ENCODE assay signal across 8 cellular contexts in genomic region chr19:10380311-10381102, GRCh38. TPM values are rescaled to one million over a fixed set of nuclear protein-coding genes. Genes with fewer than 3 reads are reported as not detected.
DNase-seq lines count a peak whose midpoint lies in the region; ATAC-seq, FAIRE-seq and TF ChIP-seq lines count a peak whose summit lies in the region.

TYK2 (minus strand) TSS chr19:10380572; CDS start chr19:10378406, 2,166 bp downstream.

- TF ChIP-seq CTCF in astrocyte (IDR thresholded peaks at IDR 0.05; ENCODE audit: insufficient read depth, low read depth, low read length) (no peak), vagina (IDR thresholded peaks at IDR 0.05) (no peak)

- TF ChIP-seq POLR2A in GM18505 (IDR thresholded peaks at IDR 0.05; ENCODE audit: borderline replicate concordance, extremely low read depth, insufficient read depth, insufficient read length) (peak; percentile 85), vagina (IDR thresholded peaks at IDR 0.05) (no peak)

- under 1% methylated on average over 58 of the region's 58 CpGs for WGBS in right cardiac atrium

- H3K9me3 Mint-ChIP-seq in astrocyte (ENCODE audit: unreplicated experiment) = no peaks in the 10 kb centered on the region

- H3K27ac Mint-ChIP-seq in astrocyte (ENCODE audit: unreplicated experiment) = peak within 1 kb of the TSS; percentile 78

- no peaks in the 10 kb centered on the region for H3K27me3 Mint-ChIP-seq in astrocyte (ENCODE audit: low read depth, unreplicated experiment)

- ATAC-seq in GM18505 (IDR thresholded peaks at IDR 0.05; ENCODE audit: unreplicated experiment) (peak; percentile 89), HG02973 (IDR thresholded peaks at IDR 0.05; ENCODE audit: unreplicated experiment) (peak; percentile 81), right cardiac atrium (peak; percentile 99)

- peak within 1 kb of the TSS; percentile 95 for H3K4me2 ChIP-seq in astrocyte (ENCODE audit: low read length)

- peaks cover 4% of the 10 kb centered on the region for H3K4me1 Mint-ChIP-seq in astrocyte (ENCODE audit: low read depth, unreplicated experiment)

- H3K79me2 ChIP-seq in astrocyte (ENCODE audit: insufficient read depth, low read length) = peaks cover 10% of the 10 kb centered on the region

- intact Hi-C loops in right cardiac atrium (cut with DNase I) (no loop called here), vagina (cut with DNase I) (no loop called here)

- H2AFZ ChIP-seq in astrocyte (ENCODE audit: low read depth, low read length) = peak within 1 kb of the TSS; percentile 95

- H3K9me3 ChIP-seq in astrocyte (ENCODE audit: insufficient read depth, low read depth, low read length) = no peaks in the 10 kb centered on the region
- no peaks in the 10 kb centered on the region for H3K9me3 ChIP-seq in right cardiac atrium (ENCODE audit: control insufficient read depth, low read length)
- H3K9me3 ChIP-seq in vagina = no peaks in the 10 kb centered on the region

- H3K4me1 ChIP-seq in astrocyte (ENCODE audit: insufficient read depth, low read length) (peaks cover 9% of the 10 kb centered on the region), right cardiac atrium (ENCODE audit: control insufficient read depth, insufficient read depth, low read length) (no peaks in the 10 kb centered on the region), vagina (peaks cover 16% of the 10 kb centered on the region)

- H3K4me3 ChIP-seq in astrocyte (ENCODE audit: insufficient read depth, low read depth, low read length) (peak within 1 kb of the TSS; percentile 91), right cardiac atrium (ENCODE audit: low read length) (peak within 1 kb of the TSS; percentile 85), vagina (peak within 1 kb of the TSS; percentile 71 to 89)

- peaks cover 6% of the 10 kb centered on the region for H4K20me1 ChIP-seq in astrocyte (ENCODE audit: insufficient read depth, low read length)

- peak; percentile 89 for FAIRE-seq in astrocyte (lab: Jason Lieb, UNC)

- H3K9ac ChIP-seq in astrocyte (ENCODE audit: low read length) = peak within 1 kb of the TSS; percentile 90

- peaks cover 3% of the 10 kb centered on the region for H3K36me3 Mint-ChIP-seq in astrocyte (ENCODE audit: low read depth, unreplicated experiment)

- peak within 1 kb of the TSS; percentile 96 for H3K4me3 Mint-ChIP-seq in astrocyte (ENCODE audit: unreplicated experiment)

- peak within 1 kb of the TSS; percentile 61 for H3K27ac ChIP-seq in astrocyte (ENCODE audit: low read depth, low read length)
- H3K27ac ChIP-seq in right cardiac atrium (ENCODE audit: low read length) = peak within 1 kb of the TSS; percentile 58
- peak within 1 kb of the TSS; percentile 83 for H3K27ac ChIP-seq in vagina

- DNase-seq in NCI-H2029 (lab: John Stamatoyannopoulos, UW) (peak; percentile 98), T-helper 22 cell (ENCODE audit: low read depth) (peak; percentile 92), astrocyte (ENCODE audit: low read depth) (peak; percentile 91), right cardiac atrium (peak; percentile 98 to 99 (median 99)), putamen (ENCODE audit: low spot score) (peak; percentile 98), vagina (ENCODE audit: extremely low spot score in 2 of 2) (peak in 1 of 2 donors; percentile 99)

- H3K27me3 ChIP-seq in astrocyte (ENCODE audit: insufficient read depth, low read length) (no peaks in the 10 kb centered on the region), right cardiac atrium (ENCODE audit: control insufficient read depth, insufficient read depth) (no peaks in the 10 kb centered on the region), vagina (no peaks in the 10 kb centered on the region)

- H3K36me3 ChIP-seq in astrocyte (ENCODE audit: insufficient read depth, low read length) (peaks cover 8% of the 10 kb centered on the region), vagina (peaks cover 0 to 23% of the 10 kb centered on the region in 2 donors)

RNA-seq across cellular contexts. Expression of gene TYK2, which starts in this region (rescaled TPM):
- total RNA-seq in astrocyte (76.5 and 82.7 TPM in 2 replicates), right cardiac atrium (10 to 100 TPM; 56.3 to 77.0 (median 73.4) TPM), vagina (115 TPM)
- polyA plus RNA-seq in right cardiac atrium = 71.6 TPM
